Comparison of ENCODE assay signal across 8 cellular contexts in the genomic region with DNA sequence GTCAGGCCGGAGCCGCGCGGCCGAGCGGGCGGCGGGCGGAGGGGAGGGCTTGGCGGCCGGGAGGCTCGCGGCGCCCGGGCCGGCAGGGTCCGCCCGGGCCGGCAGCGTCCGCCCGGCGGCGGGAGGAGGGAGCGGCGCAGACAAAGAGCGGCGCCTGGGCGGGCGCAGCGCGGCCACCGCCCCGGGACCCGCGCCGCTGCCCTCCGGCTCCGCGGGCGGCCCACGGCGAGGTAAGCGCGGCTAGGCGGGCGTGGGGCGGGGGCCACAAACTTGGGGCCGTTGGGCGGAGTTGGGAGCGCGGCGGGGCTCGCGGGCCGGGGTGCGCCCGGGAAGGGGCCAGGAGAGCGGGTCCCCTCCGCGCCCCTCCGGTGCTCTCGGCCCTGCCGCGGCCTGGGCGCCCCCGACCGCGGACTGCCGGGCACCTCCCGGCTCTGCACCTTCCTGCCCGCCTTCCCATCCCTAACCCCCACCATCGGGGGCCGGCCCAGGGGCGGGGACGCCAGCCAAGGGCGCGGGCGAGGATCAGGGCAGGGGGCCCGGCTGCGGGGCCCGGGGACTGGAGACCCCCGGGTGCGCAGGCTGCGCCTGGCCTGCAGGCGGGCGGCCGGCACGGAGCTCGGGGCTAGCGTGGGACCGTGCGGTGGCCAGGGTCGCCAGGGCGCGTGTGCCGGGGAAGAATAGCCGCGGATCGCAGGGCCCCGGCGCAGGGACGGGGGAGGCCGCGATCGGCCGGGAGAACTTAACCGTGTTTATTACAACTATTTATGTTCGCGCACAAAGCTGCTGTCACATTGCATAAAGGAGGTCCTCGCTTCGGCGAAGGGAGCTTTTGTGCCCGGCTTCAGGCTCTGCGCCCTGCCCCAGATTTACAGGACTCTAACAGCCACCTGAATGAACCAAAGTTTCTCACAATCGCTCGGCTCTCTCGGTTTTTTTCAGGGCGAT. TPM values are rescaled to one million over a fixed set of nuclear protein-coding genes. Genes with fewer than 3 reads are reported as not detected.
A peak's percentile ranks its signal among the peaks of the same experiment; 100 is the strongest.
DNase-seq lines count a peak whose midpoint lies in the region; ATAC-seq and TF ChIP-seq lines count a peak whose summit lies in the region.

A gene (plus strand): TSS at position 4 of the 945 bp plus-strand sequence. CDS start 110,152 bp downstream, outside the sequence.

- TF ChIP-seq CTCF in osteocyte (IDR thresholded peaks at IDR 0.05): no peak

- intact Hi-C loops in Right ventricle myocardium inferior (cut with DNase I): loop anchor here (5.0 to 10.0 kb wide), 3 partner anchors 140 to 168 kb away; no protein-coding TSS in a partner anchor

- no peaks in the 10 kb centered on the region for H3K27me3 Mint-ChIP-seq in osteocyte (ENCODE audit: unreplicated experiment)

- no peaks in the 10 kb centered on the region for H3K9me3 Mint-ChIP-seq in osteocyte (ENCODE audit: unreplicated experiment)

- peak within 1 kb of the TSS; percentile 87 for H3K27ac Mint-ChIP-seq in osteocyte (ENCODE audit: unreplicated experiment)

- DNase-seq in activated CD4-positive, alpha-beta T cell treated with anti-CD3 and anti-CD28 coated beads for 48 hours: peak; percentile 49
- no peak for DNase-seq in activated CD4-positive, alpha-beta T cell treated with anti-CD3 and anti-CD28 coated beads, Interleukin-2, amount 50 U/mL, for 4 hours
- DNase-seq in HCEC 1CT (peak; percentile 23), NAMALWA (ENCODE audit: low spot score) (peak; percentile 60), Right ventricle myocardium inferior (ENCODE audit: missing footprints) (no peak), osteocyte (ENCODE audit: extremely low spot score, unreplicated experiment) (no peak), NCI-H2029 treated with DMSO at 0.1 percent for 48 hours (lab: John Stamatoyannopoulos, UW) (no peak)
- DNase-seq in activated naive CD4-positive, alpha-beta T cell treated with anti-CD3 and anti-CD28 coated beads, Interleukin-2, amount 50 U/mL, for 16 hours: peak; percentile 46

- ATAC-seq in Right ventricle myocardium inferior: peak; percentile 42

- peaks cover 33% of the 10 kb centered on the region for H3K4me1 Mint-ChIP-seq in osteocyte (ENCODE audit: unreplicated experiment)

- peaks cover 2% of the 10 kb centered on the region for H3K36me3 Mint-ChIP-seq in osteocyte (ENCODE audit: unreplicated experiment)

- peak within 1 kb of the TSS; percentile 80 for H3K4me3 Mint-ChIP-seq in osteocyte (ENCODE audit: unreplicated experiment)

RNA-seq across cellular contexts. Expression of the gene that starts here (rescaled TPM):
- total RNA-seq in Right ventricle myocardium inferior: 32.9 TPM
- 39.5 and 45.4 TPM in 2 replicates for total RNA-seq in osteocyte

Comparison
In these comparisons a context has a peak if more than half of its experiments do, and no peak if none do; other contexts are left out.
1. DNase-seq: peak in activated CD4-positive, alpha-beta T cell treated with anti-CD3 and anti-CD28 coated beads for 48 hours (single experiment), HCEC 1CT (single experiment), NAMALWA (single experiment) and activated naive CD4-positive, alpha-beta T cell treated with anti-CD3 and anti-CD28 coated beads, Interleukin-2, amount 50 U/mL, for 16 hours (single experiment); none in activated CD4-positive, alpha-beta T cell treated with anti-CD3 and anti-CD28 coated beads, Interleukin-2, amount 50 U/mL, for 4 hours (0 of 2), Right ventricle myocardium inferior (single experiment), osteocyte (single experiment) and NCI-H2029 treated with DMSO at 0.1 percent for 48 hours (single experiment).